Comparison of ENCODE assay signal across 36 cellular contexts in the genomic region with DNA sequence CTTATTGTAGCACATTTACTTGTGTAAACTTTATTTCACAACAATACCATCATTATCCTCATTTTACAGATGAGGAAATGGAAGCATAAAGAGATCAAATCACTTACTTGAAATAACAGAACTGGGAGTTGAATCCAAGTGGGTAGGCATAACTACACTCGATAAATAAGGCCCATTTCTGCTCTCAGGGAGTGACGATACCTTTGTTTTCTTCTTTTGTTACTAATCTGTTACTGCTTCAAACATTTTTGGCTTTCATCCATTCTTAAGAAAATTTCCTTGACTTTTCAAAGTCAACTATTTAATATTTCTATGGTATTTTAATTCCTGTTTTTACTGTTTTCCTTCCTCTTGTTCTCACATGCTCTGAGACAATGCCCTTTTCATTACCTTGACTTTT.
"Had no signal": no experiment of that assay in that cellular context is flagged by ENCODE, and none has a peak within 500 bp of the region (broad histone marks: within the 10 kb centered on the region; RNA-seq: fewer than 3 reads in every experiment).

No MANE protein-coding gene starts in this region.

- H3K36me3 ChIP-seq: adrenal gland, brain microvascular endothelial cell, cardiac muscle cell had no signal

- H3K27me3 ChIP-seq: adrenal gland, body of pancreas, brain microvascular endothelial cell, cardiac muscle cell had no signal

- H3K4me1 ChIP-seq: adrenal gland, body of pancreas had no signal

- H3K9me3 ChIP-seq: adrenal gland, body of pancreas had no signal

- H3K4me3 ChIP-seq: adrenal gland, body of pancreas, cardiac muscle cell had no signal

- ATAC-seq: activated CD8-positive, alpha-beta T cell treated with anti-CD3 and anti-CD28 coated beads for 36 hours; activated naive CD4-positive, alpha-beta T cell treated with anti-CD3 and anti-CD28 coated beads, Interleukin-2, amount 50 U/mL, for 72 hours; activated T-cell treated with anti-CD3 and anti-CD28 coated beads, Interleukin-2, amount 50 U/mL, for 4 hours; activated T-cell treated with anti-CD3 and anti-CD28 coated beads, Interleukin-2, amount 50 U/mL, for 72 hours; activated T-helper 17 cell treated with anti-CD3 and anti-CD28 coated beads, Interleukin-2, amount 50 U/mL, for 72 hours; body of pancreas had no signal

- DNase-seq: activated B cell treated with CpG ODN at 0.5 μM for 24 hours; activated CD4-positive, alpha-beta memory T cell treated with anti-CD3 and anti-CD28 coated beads for 36 hours; activated CD4-positive, alpha-beta T cell treated with anti-CD3 and anti-CD28 coated beads for 4 hours; activated CD4-positive, alpha-beta T cell treated with anti-CD3 and anti-CD28 coated beads, Interleukin-2, amount 10 ng/mL, durations not matched to agents 24 days and 14 days; activated CD4-positive, alpha-beta T cell treated with anti-CD3 and anti-CD28 coated beads, Interleukin-2, amount 50 U/mL, for 1 hour; activated CD4-positive, alpha-beta T cell treated with anti-CD3 and anti-CD28 coated beads, Interleukin-2, amount 50 U/mL, for 4 hours; activated CD4-positive, CD25-positive, alpha-beta regulatory T cell treated with anti-CD3 and anti-CD28 coated beads, Interleukin-2, amount 50 U/mL, for 72 hours; activated CD8-positive, alpha-beta memory T cell treated with anti-CD3 and anti-CD28 coated beads, Interleukin-2, amount 50 U/mL, for 4 hours; activated CD8-positive, alpha-beta T cell treated with anti-CD3 and anti-CD28 coated beads for 36 hours; activated effector memory CD4-positive, alpha-beta T cell treated with anti-CD3 and anti-CD28 coated beads, Interleukin-2, amount 50 U/mL, for 16 hours; activated gamma-delta T cell treated with Interleukin-2 at 50 U/mL for 16 hours; activated naive CD4-positive, alpha-beta T cell; activated naive CD4-positive, alpha-beta T cell treated with anti-CD3 and anti-CD28 coated beads for 36 hours; activated naive CD4-positive, alpha-beta T cell treated with anti-CD3 and anti-CD28 coated beads, Interleukin-2, amount 50 U/mL, for 16 hours; activated naive CD8-positive, alpha-beta T cell treated with anti-CD3 and anti-CD28 coated beads for 36 hours; activated T-cell treated with anti-CD3 and anti-CD28 coated beads for 4 hours; activated T-cell treated with anti-CD3 and anti-CD28 coated beads, Interleukin-2, amount 50 U/mL, for 1 hour; activated T-cell treated with anti-CD3 and anti-CD28 coated beads, Interleukin-2, amount 50 U/mL, for 4 hours; activated T-cell treated with anti-CD3 and anti-CD28 coated beads, Interleukin-2, amount 50 U/mL, for 72 hours; amniotic stem cell; aorta; body of pancreas; brain microvascular endothelial cell; caudate nucleus; SW 1271; T-helper 1 cell; T-helper 2 cell; T-helper 9 cell had no signal

- H3K27ac ChIP-seq: body of pancreas, brain microvascular endothelial cell, cardiac muscle cell, VCaP had no signal

- FAIRE-seq: astrocyte, bronchial epithelial cell, TTC549 had no signal
